8 cellular contexts compared by ENCODE assay signal in the genomic region with DNA sequence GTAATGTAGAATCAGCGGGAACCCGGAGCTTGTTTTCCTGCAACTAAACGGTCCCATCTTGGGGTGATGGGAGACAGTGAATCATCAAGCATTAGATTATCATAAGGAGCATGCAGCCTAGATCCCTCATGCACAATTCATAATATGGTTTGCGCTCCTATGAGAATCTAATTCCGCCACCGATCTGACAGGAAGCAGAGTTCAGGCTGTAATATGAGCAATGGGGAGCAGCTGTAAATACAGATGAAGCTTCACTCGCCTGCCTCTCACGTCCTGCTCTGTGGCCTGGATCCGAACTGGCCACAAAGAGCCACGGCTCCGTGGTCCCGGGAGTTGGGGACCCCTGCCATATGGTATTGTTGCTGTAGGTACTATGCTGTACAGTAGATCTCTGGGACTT. TPM values are rescaled to one million over a fixed set of nuclear protein-coding genes. Genes with fewer than 3 reads are reported as not detected.
DNase-seq lines count a peak whose midpoint lies in the region; ATAC-seq, FAIRE-seq and TF ChIP-seq lines count a peak whose summit lies in the region.

No MANE protein-coding gene starts in this region.

- H3K4me1 Mint-ChIP-seq in astrocyte (ENCODE audit: low read depth, unreplicated experiment) (peaks cover 13% of the 10 kb centered on the region), Caco-2 (ENCODE audit: low read depth, unreplicated experiment) (no peaks in the 10 kb centered on the region)

- CTCF ChIA-PET in Caco-2 (lab: Charles Lee), result no interaction called here

- peaks cover 33% of the 10 kb centered on the region for H3K36me3 Mint-ChIP-seq in astrocyte (ENCODE audit: low read depth, unreplicated experiment)
- H3K36me3 Mint-ChIP-seq in Caco-2 (ENCODE audit: insufficient read depth, unreplicated experiment), result no peaks in the 10 kb centered on the region

- H3K4me3 ChIP-seq in astrocyte (ENCODE audit: insufficient read depth, low read depth, low read length), result peak overlapping the region; percentile 46
- peak overlapping the region in 1 of 2 experiments; percentile 37 for H3K4me3 ChIP-seq in neutrophil (ENCODE audit: low read depth in 1 of 2, low read length in 1 of 2)
- no peak overlapping the region for H3K4me3 ChIP-seq in Caco-2 (ENCODE audit: low read depth, low read length)

- H3K27me3 ChIP-seq in astrocyte (ENCODE audit: insufficient read depth, low read length) (no peaks in the 10 kb centered on the region), neutrophil (no peaks in the 10 kb centered on the region), Caco-2 (replicated peaks; ENCODE audit: control insufficient read depth, insufficient read depth, low read length) (no peaks in the 10 kb centered on the region)

- H3K9me3 Mint-ChIP-seq in astrocyte (ENCODE audit: unreplicated experiment) (peaks cover 3% of the 10 kb centered on the region), Caco-2 (ENCODE audit: unreplicated experiment) (no peaks in the 10 kb centered on the region)

- POLR2A ChIA-PET in Caco-2 (lab: Charles Lee), result no interaction called here

- intact Hi-C loops in Caco-2 (cut with micrococcal nuclease; ENCODE audit: unreplicated experiment), result no loop called here

- peak overlapping the region; percentile 52 for H2AFZ ChIP-seq in astrocyte (ENCODE audit: low read depth, low read length)

- no peaks in the 10 kb centered on the region for H3K79me2 ChIP-seq in astrocyte (ENCODE audit: insufficient read depth, low read length)

- H3K27ac Mint-ChIP-seq in astrocyte (ENCODE audit: unreplicated experiment), result peak overlapping the region; percentile 67
- no peak overlapping the region for H3K27ac Mint-ChIP-seq in Caco-2 (ENCODE audit: unreplicated experiment)

- no peaks in the 10 kb centered on the region for H4K20me1 ChIP-seq in astrocyte (ENCODE audit: insufficient read depth, low read length)

- H3K27me3 Mint-ChIP-seq in astrocyte (ENCODE audit: low read depth, unreplicated experiment) (no peaks in the 10 kb centered on the region), Caco-2 (ENCODE audit: insufficient read depth, unreplicated experiment) (no peaks in the 10 kb centered on the region)

- TF ChIP-seq POLR2A in GM18505 (IDR thresholded peaks at IDR 0.05; ENCODE audit: borderline replicate concordance, extremely low read depth, insufficient read depth, insufficient read length), result no peak

- ATAC-seq in GM18505 (IDR thresholded peaks at IDR 0.05; ENCODE audit: unreplicated experiment) (peak; percentile 37), HG03520 (IDR thresholded peaks at IDR 0.05; ENCODE audit: unreplicated experiment) (peak; percentile 33), esophagus mucosa (no peak)

- BruUV-seq in Caco-2 (replicated peaks; lab: Mats Ljungman, UMichigan), result no TSS peak

- TF ChIP-seq CTCF in astrocyte (IDR thresholded peaks at IDR 0.05; ENCODE audit: insufficient read depth, low read depth, low read length) (no peak), neutrophil (IDR thresholded peaks at IDR 0.05) (no peak), Caco-2 (IDR thresholded peaks at IDR 0.05; ENCODE audit: insufficient read depth in 1 of 2, low read depth in 1 of 2, low read length in 1 of 2, severe bottlenecking in 1 of 2, unreplicated experiment in 1 of 2) (no peak)

- H3K9me3 ChIP-seq in astrocyte (ENCODE audit: insufficient read depth, low read depth, low read length) (peaks cover 2% of the 10 kb centered on the region), neutrophil (no peaks in the 10 kb centered on the region), Caco-2 (no peaks in the 10 kb centered on the region)

- H3K4me1 ChIP-seq in astrocyte (ENCODE audit: insufficient read depth, low read length), result no peaks in the 10 kb centered on the region
- H3K4me1 ChIP-seq in neutrophil (ENCODE audit: control insufficient read depth in 1 of 2, insufficient read depth in 1 of 2, low read depth in 1 of 2, low read length in 1 of 2), result peaks cover 13 to 41% of the 10 kb centered on the region in 2 experiments
- H3K4me1 ChIP-seq in Caco-2, result no peaks in the 10 kb centered on the region

- DNase-seq in astrocyte (ENCODE audit: low read depth), result peak; percentile 18
- no peak for DNase-seq in Caco-2
- no peak for DNase-seq in SW480 (ENCODE audit: low spot score)
- no peak for DNase-seq in NCI-H2171 treated with DMSO at 0.1 percent for 48 hours (lab: John Stamatoyannopoulos, UW)

- peak overlapping the region; percentile 88 for H3K4me3 Mint-ChIP-seq in astrocyte (ENCODE audit: unreplicated experiment)
- no peak overlapping the region for H3K4me3 Mint-ChIP-seq in Caco-2 (ENCODE audit: unreplicated experiment)

- H3K4me2 ChIP-seq in astrocyte (ENCODE audit: low read length), result peak overlapping the region; percentile 71

- H3K36me3 ChIP-seq in astrocyte (ENCODE audit: insufficient read depth, low read length) (no peaks in the 10 kb centered on the region), neutrophil (peaks cover 13% of the 10 kb centered on the region), Caco-2 (ENCODE audit: control insufficient read depth, insufficient read depth, low read length) (no peaks in the 10 kb centered on the region)

- peak overlapping the region; percentile 45 for H3K9ac ChIP-seq in astrocyte (ENCODE audit: low read length)

- FAIRE-seq in astrocyte (lab: Jason Lieb, UNC), result peak; percentile 26

- peak overlapping the region; percentile 16 for H3K27ac ChIP-seq in astrocyte (ENCODE audit: low read depth, low read length)
- H3K27ac ChIP-seq in neutrophil, result peak overlapping the region; percentile 65

RNA-seq across cellular contexts. Expression of a gene that starts 1.6 kb away (rescaled TPM):
- total RNA-seq in astrocyte, result 144 and 176 TPM in 2 replicates
- 10.7 TPM for total RNA-seq in esophagus mucosa
- total RNA-seq in Caco-2 (2022), result not detected in 2 replicates

RNA-seq across cellular contexts. Expression of a gene that starts 31.0 kb away (rescaled TPM):
- total RNA-seq in astrocyte (184 and 271 TPM in 2 replicates), esophagus mucosa (0.88 TPM), Caco-2 (2022) (not detected in 2 replicates)

Comparison
In these comparisons a context has a peak if more than half of its experiments do, and no peak if none do; other contexts are left out.
1. RNA of a gene that starts 1.6 kb away (total RNA-seq): 144 to 176 TPM in astrocyte; 10.7 TPM in esophagus mucosa (single experiment) and not detected in Caco-2; every median in the first group is over 10 times any median in the second.
2. RNA of a gene that starts 31.0 kb away (total RNA-seq): 184 to 271 TPM in astrocyte; 0.88 TPM in esophagus mucosa (single experiment) and not detected in Caco-2; every median in the first group is over 10 times any median in the second.